24 cellular contexts compared by ENCODE assay signal in the genomic region with DNA sequence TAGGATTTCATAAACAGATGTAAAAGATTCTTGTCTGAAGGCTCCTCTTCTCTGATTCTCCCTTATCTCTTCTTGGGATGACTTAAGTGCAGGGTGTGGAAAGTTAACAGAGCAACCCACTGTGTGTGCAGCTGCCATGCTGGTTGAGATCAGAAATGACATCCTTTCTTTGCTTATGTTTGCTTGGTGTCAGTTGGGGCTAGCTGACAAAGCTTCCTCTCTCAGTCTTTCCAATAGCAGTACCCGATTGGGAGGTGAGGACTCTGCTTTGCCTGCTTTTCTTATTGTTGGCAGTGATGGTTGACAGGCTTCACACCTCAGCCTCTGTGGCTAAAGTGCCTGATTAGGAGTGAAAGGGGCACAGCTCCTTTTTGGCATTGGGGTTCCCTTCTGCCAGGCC. TPM values are rescaled to one million over a fixed set of nuclear protein-coding genes. Genes with fewer than 3 reads are reported as not detected.
DNase-seq lines count a peak whose midpoint lies in the region; ATAC-seq and TF ChIP-seq lines count a peak whose summit lies in the region.
"Had no signal": no experiment of that assay in that cellular context is flagged by ENCODE, and none has a peak within 500 bp of the region (broad histone marks: within the 10 kb centered on the region; RNA-seq: fewer than 3 reads in every experiment).

No MANE protein-coding gene starts in this region.

- H3K27me3 ChIP-seq in mesenchymal stem cell (ENCODE audit: control insufficient read depth in 1 of 2, insufficient read depth in 1 of 2, low read length in 2 of 2) (no peaks in the 10 kb centered on the region), left ventricle myocardium inferior (ENCODE audit: low read depth) (no peaks in the 10 kb centered on the region)
- H3K27me3 ChIP-seq: right lobe of liver, testis had no signal

- H3K14ac ChIP-seq in mesenchymal stem cell (ENCODE audit: low read length in 2 of 2): no peak overlapping the region

- no peaks in the 10 kb centered on the region for H3K27me3 Mint-ChIP-seq in activated naive CD8-positive, alpha-beta T cell treated with anti-CD3 and anti-CD28 coated beads, Interleukin-2, amount 10 ng/mL, durations not matched to agents 7 days and 5 days
- no peaks in the 10 kb centered on the region for H3K27me3 Mint-ChIP-seq in activated naive CD8-positive, alpha-beta T cell treated with anti-CD3 and anti-CD28 coated beads, Interleukin-2, amount 50 U/mL, for 24 hours
- H3K27me3 Mint-ChIP-seq: stimulated activated memory B cell treated with anti-CD40 and anti-IgM and Interleukin-4, amounts not matched to agents 10 μg/mL and 1 μg/mL and 100 μg/mL, for 72 hours had no signal

- H2BK5ac ChIP-seq in mesenchymal stem cell (ENCODE audit: low read depth, low read length, poor library complexity, severe bottlenecking): no peak overlapping the region

- 31% methylated on average over 1 of the region's 1 CpG for WGBS in mesenchymal stem cell

- H3K27ac Mint-ChIP-seq in activated naive CD8-positive, alpha-beta T cell treated with anti-CD3 and anti-CD28 coated beads, Interleukin-2, amount 10 ng/mL, durations not matched to agents 7 days and 5 days: peak overlapping the region; percentile 47
- no peak overlapping the region for H3K27ac Mint-ChIP-seq in activated naive CD8-positive, alpha-beta T cell treated with anti-CD3 and anti-CD28 coated beads, Interleukin-2, amount 50 U/mL, for 24 hours
- H3K27ac Mint-ChIP-seq: CD8-positive, alpha-beta T cell; stimulated activated memory B cell treated with anti-CD40 and anti-IgM and Interleukin-4, amounts not matched to agents 10 μg/mL and 1 μg/mL and 100 μg/mL, for 72 hours had no signal

- H3K9me3 Mint-ChIP-seq in activated naive CD8-positive, alpha-beta T cell treated with anti-CD3 and anti-CD28 coated beads, Interleukin-2, amount 10 ng/mL, durations not matched to agents 7 days and 5 days: peaks cover 7% of the 10 kb centered on the region
- H3K9me3 Mint-ChIP-seq in activated naive CD8-positive, alpha-beta T cell treated with anti-CD3 and anti-CD28 coated beads, Interleukin-2, amount 50 U/mL, for 24 hours: peaks cover 26% of the 10 kb centered on the region

- H3K79me1 ChIP-seq in mesenchymal stem cell (replicated peaks; ENCODE audit: low read length, poor library complexity, severe bottlenecking): no peaks in the 10 kb centered on the region

- H3K4me3 ChIP-seq in mesenchymal stem cell (ENCODE audit: insufficient read depth in 1 of 2, low read depth in 1 of 2, low read length in 2 of 2) (no peak overlapping the region), left ventricle myocardium inferior (no peak overlapping the region)
- H3K4me3 ChIP-seq: right lobe of liver, testis had no signal

- no peak overlapping the region for H4K91ac ChIP-seq in mesenchymal stem cell (ENCODE audit: low read length)

- H2BK120ac ChIP-seq in mesenchymal stem cell (ENCODE audit: low read depth, low read length): no peak overlapping the region

- H3K36me3 ChIP-seq in mesenchymal stem cell (ENCODE audit: control insufficient read depth in 1 of 2, insufficient read depth in 2 of 2, low read depth in 1 of 2, low read length in 2 of 2) (no peaks in the 10 kb centered on the region), left ventricle myocardium inferior (peaks cover 9% of the 10 kb centered on the region)
- H3K36me3 ChIP-seq: right lobe of liver had no signal

- H2AFZ ChIP-seq in mesenchymal stem cell (ENCODE audit: low read depth, low read length): no peak overlapping the region

- H4K8ac ChIP-seq in mesenchymal stem cell (ENCODE audit: low read length): peak overlapping the region; percentile 7

- no peak overlapping the region for H3K4me2 ChIP-seq in mesenchymal stem cell (ENCODE audit: low read length, poor library complexity, severe bottlenecking)

- DNase-seq in activated naive CD8-positive, alpha-beta T cell treated with anti-CD3 and anti-CD28 coated beads, Interleukin-2, amount 10 ng/mL, durations not matched to agents 7 days and 5 days: no peak
- DNase-seq in activated naive CD8-positive, alpha-beta T cell treated with anti-CD3 and anti-CD28 coated beads, Interleukin-2, amount 50 U/mL, for 24 hours: no peak
- peak; percentile 38 to 57 for DNase-seq in SHP77 (lab: John Stamatoyannopoulos, UW)
- no peak for DNase-seq in mesenchymal stem cell
- DNase-seq in pons (ENCODE audit: low spot score): no peak
- no peak for DNase-seq in left ventricle myocardium inferior
- no peak for DNase-seq in GM19238 (ENCODE audit: insufficient read length, low spot score)
- DNase-seq: activated CD4-positive, alpha-beta T cell treated with anti-CD3 and anti-CD28 coated beads for 4 hours; activated CD8-positive, alpha-beta memory T cell treated with anti-CD3 and anti-CD28 coated beads, Interleukin-2, amount 50 U/mL, for 4 hours; activated gamma-delta T cell; amniotic stem cell; CD8-positive, alpha-beta T cell; Kasumi-1; NCI-H1092 treated with DMSO at 0.1 percent for 48 hours; NCI-H2107; NCI-H82; nucleus accumbens; right lobe of liver; T-helper 9 cell; testis had no signal

- H2AK5ac ChIP-seq in mesenchymal stem cell (ENCODE audit: low read length, severe bottlenecking): no peak overlapping the region

- no peak for ATAC-seq in activated naive CD8-positive, alpha-beta T cell treated with anti-CD3 and anti-CD28 coated beads, Interleukin-2, amount 10 ng/mL, durations not matched to agents 7 days and 5 days (ENCODE audit: low read depth)
- ATAC-seq in activated naive CD8-positive, alpha-beta T cell treated with anti-CD3 and anti-CD28 coated beads, Interleukin-2, amount 50 U/mL, for 24 hours: no peak
- ATAC-seq: CD8-positive, alpha-beta T cell; esophagus mucosa; right lobe of liver; stimulated activated memory B cell treated with anti-CD40 and anti-IgM and Interleukin-4, amounts not matched to agents 10 μg/mL and 1 μg/mL and 100 μg/mL, for 72 hours had no signal

- H3K9me3 ChIP-seq in mesenchymal stem cell (ENCODE audit: control insufficient read depth, low read length) (peaks cover 16% of the 10 kb centered on the region), left ventricle myocardium inferior (replicated peaks) (peaks cover 33% of the 10 kb centered on the region)
- H3K9me3 ChIP-seq: right lobe of liver, testis had no signal

- no peak overlapping the region for H3K4me3 Mint-ChIP-seq in activated naive CD8-positive, alpha-beta T cell treated with anti-CD3 and anti-CD28 coated beads, Interleukin-2, amount 10 ng/mL, durations not matched to agents 7 days and 5 days
- H3K4me3 Mint-ChIP-seq in activated naive CD8-positive, alpha-beta T cell treated with anti-CD3 and anti-CD28 coated beads, Interleukin-2, amount 50 U/mL, for 24 hours: no peak overlapping the region
- H3K4me3 Mint-ChIP-seq: CD8-positive, alpha-beta T cell; stimulated activated memory B cell treated with anti-CD40 and anti-IgM and Interleukin-4, amounts not matched to agents 10 μg/mL and 1 μg/mL and 100 μg/mL, for 72 hours had no signal

- H2BK12ac ChIP-seq in mesenchymal stem cell (ENCODE audit: low read length in 2 of 2): no peak overlapping the region

- TF ChIP-seq CTCF in left ventricle myocardium inferior (IDR thresholded peaks at IDR 0.05; ENCODE audit: borderline replicate concordance): no peak

- H3K4me1 Mint-ChIP-seq in activated naive CD8-positive, alpha-beta T cell treated with anti-CD3 and anti-CD28 coated beads, Interleukin-2, amount 10 ng/mL, durations not matched to agents 7 days and 5 days: peaks cover 22% of the 10 kb centered on the region
- peaks cover 12% of the 10 kb centered on the region for H3K4me1 Mint-ChIP-seq in activated naive CD8-positive, alpha-beta T cell treated with anti-CD3 and anti-CD28 coated beads, Interleukin-2, amount 50 U/mL, for 24 hours
- H3K4me1 Mint-ChIP-seq: stimulated activated memory B cell treated with anti-CD40 and anti-IgM and Interleukin-4, amounts not matched to agents 10 μg/mL and 1 μg/mL and 100 μg/mL, for 72 hours had no signal

- no peak overlapping the region for H3K9ac ChIP-seq in mesenchymal stem cell (ENCODE audit: low read length)

- intact Hi-C loops in left ventricle myocardium inferior (cut with micrococcal nuclease): no loop called here

- no peak overlapping the region for H2BK15ac ChIP-seq in mesenchymal stem cell (ENCODE audit: low read depth, poor library complexity, severe bottlenecking)

- H3K27ac ChIP-seq in mesenchymal stem cell (ENCODE audit: low read length, poor library complexity, severe bottlenecking): no peak overlapping the region
- H3K27ac ChIP-seq in left ventricle myocardium inferior (replicated peaks): no peak overlapping the region
- H3K27ac ChIP-seq: right lobe of liver, testis had no signal

- POLR2A ChIA-PET in activated naive CD8-positive, alpha-beta T cell treated with anti-CD3 and anti-CD28 coated beads, Interleukin-2, amount 10 ng/mL, durations not matched to agents 7 days and 5 days (lab: Charles Lee): no interaction called here

- H3K18ac ChIP-seq in mesenchymal stem cell (ENCODE audit: low read depth in 1 of 2, low read length in 2 of 2): no peak overlapping the region

- peaks cover 40% of the 10 kb centered on the region for H3K36me3 Mint-ChIP-seq in activated naive CD8-positive, alpha-beta T cell treated with anti-CD3 and anti-CD28 coated beads, Interleukin-2, amount 10 ng/mL, durations not matched to agents 7 days and 5 days
- peaks cover 36% of the 10 kb centered on the region for H3K36me3 Mint-ChIP-seq in activated naive CD8-positive, alpha-beta T cell treated with anti-CD3 and anti-CD28 coated beads, Interleukin-2, amount 50 U/mL, for 24 hours (ENCODE audit: low read depth)

- H3K4me1 ChIP-seq in mesenchymal stem cell (ENCODE audit: control insufficient read depth, insufficient read depth, low read depth, low read length): no peaks in the 10 kb centered on the region
- peaks cover 6% of the 10 kb centered on the region for H3K4me1 ChIP-seq in left ventricle myocardium inferior
- H3K4me1 ChIP-seq: right lobe of liver, testis had no signal

- no peak overlapping the region for H3K4ac ChIP-seq in mesenchymal stem cell (ENCODE audit: low read depth in 1 of 2, low read length in 2 of 2)

- peak overlapping the region in 1 of 2 experiments; percentile 3 for H3K23ac ChIP-seq in mesenchymal stem cell (ENCODE audit: low read length in 2 of 2)

RNA-seq across cellular contexts. Expression of a gene that starts 26.5 kb away (rescaled TPM):
- total RNA-seq in activated naive CD8-positive, alpha-beta T cell treated with anti-CD3 and anti-CD28 coated beads, Interleukin-2, amount 10 ng/mL, durations not matched to agents 7 days and 5 days: not detected
- not detected for polyA plus RNA-seq in mesenchymal stem cell (2013, experiment 1 of 2)
- 0.03 TPM for polyA plus RNA-seq in mesenchymal stem cell (2013, experiment 2 of 2)
- total RNA-seq in left ventricle myocardium inferior: 19.2 TPM
- total RNA-seq: CD8-positive, alpha-beta T cell; SK-MEL-5 had no signal

RNA-seq across cellular contexts. Expression of a gene that starts 46.4 kb away (rescaled TPM):
- not detected for total RNA-seq in activated naive CD8-positive, alpha-beta T cell treated with anti-CD3 and anti-CD28 coated beads, Interleukin-2, amount 10 ng/mL, durations not matched to agents 7 days and 5 days
- polyA plus RNA-seq in mesenchymal stem cell (2013, experiment 1 of 2): not detected
- polyA plus RNA-seq in mesenchymal stem cell (2013, experiment 2 of 2): not detected
- total RNA-seq in left ventricle myocardium inferior: 6.4 TPM
- total RNA-seq: CD8-positive, alpha-beta T cell; mononuclear cell; SK-MEL-5 had no signal

RNA-seq across cellular contexts. Expression of a gene that starts 52.2 kb away (rescaled TPM):
- 10 to 100 TPM; 19.6 to 20.6 TPM for total RNA-seq in activated naive CD8-positive, alpha-beta T cell treated with anti-CD3 and anti-CD28 coated beads, Interleukin-2, amount 10 ng/mL, durations not matched to agents 7 days and 5 days
- polyA plus RNA-seq in mesenchymal stem cell (2013, experiment 1 of 2): 4.2 TPM
- 3.9 TPM for polyA plus RNA-seq in mesenchymal stem cell (2013, experiment 2 of 2)
- 5.4 TPM for total RNA-seq in left ventricle myocardium inferior

RNA-seq across cellular contexts. Expression of a gene that starts 52.8 kb away (rescaled TPM):
- total RNA-seq in activated naive CD8-positive, alpha-beta T cell treated with anti-CD3 and anti-CD28 coated beads, Interleukin-2, amount 10 ng/mL, durations not matched to agents 7 days and 5 days: 10 to 100 TPM; 65.6 to 69.2 TPM
- 26.3 TPM for polyA plus RNA-seq in mesenchymal stem cell (2013, experiment 1 of 2)
- 26.8 TPM for polyA plus RNA-seq in mesenchymal stem cell (2013, experiment 2 of 2)
- 12.7 TPM for total RNA-seq in left ventricle myocardium inferior

Comparison
In these comparisons a context has a peak if more than half of its experiments do, and no peak if none do; other contexts are left out.
1. DNase-seq: peak in SHP77 (2 of 2); none in activated naive CD8-positive, alpha-beta T cell treated with anti-CD3 and anti-CD28 coated beads, Interleukin-2, amount 10 ng/mL, durations not matched to agents 7 days and 5 days (single experiment), activated naive CD8-positive, alpha-beta T cell treated with anti-CD3 and anti-CD28 coated beads, Interleukin-2, amount 50 U/mL, for 24 hours (single experiment), mesenchymal stem cell (single experiment), pons (single experiment), left ventricle myocardium inferior (single experiment) and GM19238 (single experiment).
2. RNA of a gene that starts 26.5 kb away (total RNA-seq): 19.2 TPM in left ventricle myocardium inferior (single experiment); not detected in activated naive CD8-positive, alpha-beta T cell treated with anti-CD3 and anti-CD28 coated beads, Interleukin-2, amount 10 ng/mL, durations not matched to agents 7 days and 5 days; every median in the first group is over 10 times any median in the second.